In genomic region chr12:34384693-34385092, GRCh38 we compare ENCODE assay signal across 37 cellular contexts.
DNase-seq lines count a peak whose midpoint lies in the region; ATAC-seq, FAIRE-seq and TF ChIP-seq lines count a peak whose summit lies in the region.
"Had no signal": no experiment of that assay in that cellular context is flagged by ENCODE, and none has a peak within 500 bp of the region (broad histone marks: within the 10 kb centered on the region; RNA-seq: fewer than 3 reads in every experiment).

No MANE protein-coding gene starts in this region.

- no peaks in the 10 kb centered on the region for H3K9me1 ChIP-seq in K562 (ENCODE audit: control insufficient read depth, insufficient read depth, low read length)

- in situ Hi-C loops in K562 (cut with MboI): no loop called here

- H3K14ac ChIP-seq in neuronal stem cell (ENCODE audit: low read length): no peak overlapping the region

- no peak overlapping the region for H3K18ac ChIP-seq in neuronal stem cell (ENCODE audit: low read length)

- TF ChIP-seq RAD21 in K562 (CRISPR knock-in tag; conservative IDR thresholded peaks at IDR 0.05 in 1 of 2, IDR thresholded peaks at IDR 0.05 in 1 of 2): no peak

- POLR2A ChIA-PET in K562 (lab: Yijun Ruan, JAX): no interaction called here

- no peaks in the 10 kb centered on the region for H3K79me2 ChIP-seq in K562 (ENCODE audit: control insufficient read depth, insufficient read depth, low read length)
- H3K79me2 ChIP-seq in osteoblast (ENCODE audit: insufficient read depth, low read length): no peaks in the 10 kb centered on the region

- H3K9ac ChIP-seq in K562 (ENCODE audit: insufficient read depth in 1 of 2, low read depth in 2 of 2, low read length in 2 of 2) (no peak overlapping the region), neuronal stem cell (ENCODE audit: low read depth, low read length, poor library complexity) (no peak overlapping the region)
- H3K9ac ChIP-seq: BLaER1; BLaER1 treated with 17β-estradiol and CSF1 and Interleukin-3, amounts not matched to agents 10 nM and 100 nM had no signal

- no peak overlapping the region for H2BK15ac ChIP-seq in neuronal stem cell (ENCODE audit: low read length)

- H3K27ac Mint-ChIP-seq in stimulated activated naive B cell treated with anti-CD40 and anti-IgM and Interleukin-4, amounts not matched to agents 10 μg/mL and 1 μg/mL and 100 μg/mL, for 72 hours: peak overlapping the region; percentile 84
- H3K27ac Mint-ChIP-seq in stimulated activated memory B cell treated with anti-CD40 and anti-IgM and Interleukin-4, amounts not matched to agents 10 μg/mL and 1 μg/mL and 100 μg/mL, for 72 hours: no peak overlapping the region
- H3K27ac Mint-ChIP-seq: B cell; CD14-positive monocyte; CD4-positive, alpha-beta T cell; CD4-positive, CD25-positive, alpha-beta regulatory T cell; CD8-positive, alpha-beta memory T cell; CD8-positive, alpha-beta T cell had no signal

- intact Hi-C loops in K562 (cut with micrococcal nuclease): no loop called here

- no TSS peak for BruUV-seq in K562 (replicated peaks; lab: Mats Ljungman, UMichigan)

- H2AFZ ChIP-seq in K562 (ENCODE audit: low read depth, low read length) (no peak overlapping the region), neuronal stem cell (ENCODE audit: low read length) (no peak overlapping the region), osteoblast (ENCODE audit: low read length) (no peak overlapping the region)

- no peaks in the 10 kb centered on the region for H3K27me3 Mint-ChIP-seq in stimulated activated naive B cell treated with anti-CD40 and anti-IgM and Interleukin-4, amounts not matched to agents 10 μg/mL and 1 μg/mL and 100 μg/mL, for 72 hours
- H3K27me3 Mint-ChIP-seq in stimulated activated memory B cell treated with anti-CD40 and anti-IgM and Interleukin-4, amounts not matched to agents 10 μg/mL and 1 μg/mL and 100 μg/mL, for 72 hours: peaks cover 39% of the 10 kb centered on the region
- H3K27me3 Mint-ChIP-seq: B cell; CD4-positive, alpha-beta memory T cell; CD4-positive, alpha-beta T cell; CD4-positive, CD25-positive, alpha-beta regulatory T cell had no signal

- H3K4me1 Mint-ChIP-seq in stimulated activated naive B cell treated with anti-CD40 and anti-IgM and Interleukin-4, amounts not matched to agents 10 μg/mL and 1 μg/mL and 100 μg/mL, for 72 hours: no peaks in the 10 kb centered on the region
- H3K4me1 Mint-ChIP-seq in stimulated activated memory B cell treated with anti-CD40 and anti-IgM and Interleukin-4, amounts not matched to agents 10 μg/mL and 1 μg/mL and 100 μg/mL, for 72 hours: no peaks in the 10 kb centered on the region
- H3K4me1 Mint-ChIP-seq: B cell; CD14-positive monocyte; CD4-positive, alpha-beta memory T cell; CD4-positive, CD25-positive, alpha-beta regulatory T cell; CD8-positive, alpha-beta memory T cell had no signal

- H2AK5ac ChIP-seq in neuronal stem cell (ENCODE audit: low read depth, low read length): no peak overlapping the region

- TF ChIP-seq EP300 in K562 (IDR thresholded peaks at IDR 0.05; ENCODE audit: low read length): no peak

- H3K36me3 Mint-ChIP-seq in stimulated activated naive B cell treated with anti-CD40 and anti-IgM and Interleukin-4, amounts not matched to agents 10 μg/mL and 1 μg/mL and 100 μg/mL, for 72 hours: peaks cover 4 to 9% of the 10 kb centered on the region in 2 donors
- H3K36me3 Mint-ChIP-seq in stimulated activated memory B cell treated with anti-CD40 and anti-IgM and Interleukin-4, amounts not matched to agents 10 μg/mL and 1 μg/mL and 100 μg/mL, for 72 hours: no peaks in the 10 kb centered on the region
- H3K36me3 Mint-ChIP-seq: CD14-positive monocyte; CD4-positive, alpha-beta memory T cell; CD4-positive, CD25-positive, alpha-beta regulatory T cell; CD8-positive, alpha-beta memory T cell; CD8-positive, alpha-beta T cell had no signal

- no peak overlapping the region for H3K4ac ChIP-seq in neuronal stem cell (ENCODE audit: low read length)

- peak overlapping the region; percentile 24 for H2BK5ac ChIP-seq in neuronal stem cell (ENCODE audit: low read length)

- no peak overlapping the region for H2BK120ac ChIP-seq in neuronal stem cell (ENCODE audit: low read depth, low read length)

- H3K23ac ChIP-seq in neuronal stem cell (ENCODE audit: low read depth, low read length, poor library complexity): no peak overlapping the region

- H4K91ac ChIP-seq in neuronal stem cell (ENCODE audit: low read depth, low read length, poor library complexity): no peak overlapping the region

- H4K20me1 ChIP-seq in K562 (replicated peaks; ENCODE audit: control insufficient read depth, insufficient read depth, low read length) (no peaks in the 10 kb centered on the region), osteoblast (ENCODE audit: insufficient read depth, low read length) (no peaks in the 10 kb centered on the region)
- H4K20me1 ChIP-seq: BLaER1; BLaER1 treated with 17β-estradiol and CSF1 and Interleukin-3, amounts not matched to agents 10 nM and 100 nM had no signal

- DNase-seq in K562 (ENCODE audit: extremely low read depth in 1 of 4, low spot score in 3 of 4) (no peak), neuronal stem cell (ENCODE audit: low spot score) (no peak), osteoblast (ENCODE audit: insufficient read length, low spot score, missing footprints) (peak; percentile 60), GOT3 (lab: John Stamatoyannopoulos, UW) (no peak)
- DNase-seq in stimulated activated naive B cell treated with anti-CD40 and anti-IgM and Interleukin-4, amounts not matched to agents 10 μg/mL and 1 μg/mL and 100 μg/mL, for 72 hours: no peak
- no peak for DNase-seq in activated CD8-positive, alpha-beta memory T cell treated with anti-CD3 and anti-CD28 coated beads, Interleukin-2, amount 50 U/mL, for 48 hours
- DNase-seq: 8988T; ACHN; AML-193; BE2C; C1 segment of cervical spinal cord; Caco-2; Calu3; CD4-positive, alpha-beta T cell; CD4-positive, CD25-positive, alpha-beta regulatory T cell; CD8-positive, alpha-beta memory T cell; CD8-positive, alpha-beta T cell; COR-L47; DMS 273 treated with DMSO at 0.1 percent for 48 hours; DMS153; DMS53; DMS79; DMS79 treated with DMSO at 0.1 percent for 48 hours; DND-41; EL had no signal

- peaks cover 2% of the 10 kb centered on the region for H3K79me1 ChIP-seq in neuronal stem cell (ENCODE audit: low read depth, low read length)

- TF ChIP-seq CTCF in K562 (IDR thresholded peaks at IDR 0.05 in 2 of 3, conservative IDR thresholded peaks at IDR 0.05 in 1 of 3; ENCODE audit: insufficient read depth in 2 of 3, low read depth in 1 of 3, low read length in 3 of 3) (no peak), osteoblast (IDR thresholded peaks at IDR 0.05; ENCODE audit: extremely low read depth, low read depth, low read length) (no peak)

- H3K9me3 Mint-ChIP-seq in stimulated activated naive B cell treated with anti-CD40 and anti-IgM and Interleukin-4, amounts not matched to agents 10 μg/mL and 1 μg/mL and 100 μg/mL, for 72 hours: peaks cover 22 to 40% of the 10 kb centered on the region in 2 donors
- H3K9me3 Mint-ChIP-seq in stimulated activated memory B cell treated with anti-CD40 and anti-IgM and Interleukin-4, amounts not matched to agents 10 μg/mL and 1 μg/mL and 100 μg/mL, for 72 hours: peaks cover 13% of the 10 kb centered on the region
- H3K9me3 Mint-ChIP-seq: CD4-positive, alpha-beta T cell had no signal

- 7% methylated on average over 12 of the region's 13 CpGs for WGBS in K562 (ENCODE audit: insufficient coverage, low coverage, missing lambda C conversion rate)
- WGBS in neuronal stem cell (ENCODE audit: extremely low coverage in 2 of 2, insufficient read length in 2 of 2, insufficient replicate concordance in 1 of 2), 2 donors: no CpG with 5 or more reads among the region's 13 CpGs

- no peak overlapping the region for H2BK12ac ChIP-seq in neuronal stem cell (ENCODE audit: low read length)

- ATAC-seq in K562 (no peak), GM19035 (IDR thresholded peaks at IDR 0.05; ENCODE audit: unreplicated experiment) (no peak)
- no peak for ATAC-seq in stimulated activated naive B cell treated with anti-CD40 and anti-IgM and Interleukin-4, amounts not matched to agents 10 μg/mL and 1 μg/mL and 100 μg/mL, for 72 hours (replicated peaks)
- ATAC-seq in stimulated activated memory B cell treated with anti-CD40 and anti-IgM and Interleukin-4, amounts not matched to agents 10 μg/mL and 1 μg/mL and 100 μg/mL, for 72 hours: no peak
- ATAC-seq: A549; CD8-positive, alpha-beta T cell had no signal

- FAIRE-seq in K562 (lab: Jason Lieb, UNC): no peak
- FAIRE-seq: A204.1, A549, D721Med had no signal

- H3K4me3 Mint-ChIP-seq in stimulated activated naive B cell treated with anti-CD40 and anti-IgM and Interleukin-4, amounts not matched to agents 10 μg/mL and 1 μg/mL and 100 μg/mL, for 72 hours: no peak overlapping the region
- H3K4me3 Mint-ChIP-seq in stimulated activated memory B cell treated with anti-CD40 and anti-IgM and Interleukin-4, amounts not matched to agents 10 μg/mL and 1 μg/mL and 100 μg/mL, for 72 hours: no peak overlapping the region
- H3K4me3 Mint-ChIP-seq: B cell; CD14-positive monocyte; CD4-positive, alpha-beta memory T cell; CD4-positive, alpha-beta T cell; CD4-positive, CD25-positive, alpha-beta regulatory T cell; CD8-positive, alpha-beta memory T cell; CD8-positive, alpha-beta T cell had no signal

- no peaks in the 10 kb centered on the region for H3K36me3 ChIP-seq in K562 (ENCODE audit: control insufficient read depth, insufficient read depth, low read length)
- H3K36me3 ChIP-seq in neuronal stem cell (replicated peaks in 1 of 2; ENCODE audit: control insufficient read depth in 2 of 2, insufficient read depth in 2 of 2, low read length in 2 of 2): no peaks in the 10 kb centered on the region
- no peaks in the 10 kb centered on the region for H3K36me3 ChIP-seq in osteoblast (ENCODE audit: insufficient read depth, low read length)
- H3K36me3 ChIP-seq: BE2C; BLaER1; BLaER1 treated with 17β-estradiol and CSF1 and Interleukin-3, amounts not matched to agents 10 nM and 100 nM had no signal

- no peak overlapping the region for H4K8ac ChIP-seq in neuronal stem cell (ENCODE audit: low read depth, low read length)

- H3K4me1 ChIP-seq in K562 (replicated peaks in 1 of 2; ENCODE audit: control insufficient read depth in 2 of 2, insufficient read depth in 2 of 2, low read length in 2 of 2): peaks cover 0 to under 1% of the 10 kb centered on the region in 2 experiments; a peak in 3 of 5 replicates
- H3K4me1 ChIP-seq in neuronal stem cell (ENCODE audit: control insufficient read depth in 2 of 2, insufficient read depth in 1 of 2, low read depth in 1 of 2, low read length in 2 of 2): no peaks in the 10 kb centered on the region
- H3K4me1 ChIP-seq in osteoblast (ENCODE audit: insufficient read depth, low read length): no peaks in the 10 kb centered on the region
- H3K4me1 ChIP-seq: A549, BE2C, Caco-2 had no signal

- CTCF ChIA-PET in K562 (lab: Yijun Ruan, JAX; ENCODE audit: low intra/inter-chr PET ratio): no interaction called here

- peaks cover 3 to 69% of the 10 kb centered on the region in 2 experiments; a peak in 2 of 5 replicates for H3K27me3 ChIP-seq in K562 (ENCODE audit: control insufficient read depth in 2 of 2, insufficient read depth in 2 of 2, low read length in 2 of 2)
- H3K27me3 ChIP-seq in neuronal stem cell (ENCODE audit: control insufficient read depth in 3 of 3, insufficient read depth in 3 of 3, low read depth in 1 of 3, low read length in 3 of 3): no peaks in the 10 kb centered on the region
- no peaks in the 10 kb centered on the region for H3K27me3 ChIP-seq in osteoblast (ENCODE audit: insufficient read depth, low read length)
- H3K27me3 ChIP-seq: BE2C; BLaER1; BLaER1 treated with 17β-estradiol and CSF1 and Interleukin-3, amounts not matched to agents 10 nM and 100 nM had no signal

- no peak overlapping the region for H3K4me3 ChIP-seq in K562
- peak overlapping the region in 1 of 2 donors; percentile 45 for H3K4me3 ChIP-seq in neuronal stem cell (ENCODE audit: low read length in 2 of 2)
- no peak overlapping the region for H3K4me3 ChIP-seq in osteoblast (ENCODE audit: insufficient read depth, low read length)
- H3K4me3 ChIP-seq: A549; BLaER1; BLaER1 treated with 17β-estradiol and CSF1 and Interleukin-3, amounts not matched to agents 10 nM and 100 nM had no signal

- H3K9me3 ChIP-seq in K562 (replicated peaks; ENCODE audit: control insufficient read depth, insufficient read depth, low read depth, low read length) (no peaks in the 10 kb centered on the region), neuronal stem cell (replicated peaks in 1 of 2; ENCODE audit: control insufficient read depth in 2 of 2, insufficient read depth in 1 of 2, low read depth in 1 of 2, low read length in 2 of 2) (peaks cover 0 to 90% of the 10 kb centered on the region in 2 donors), osteoblast (ENCODE audit: low read depth, low read length) (no peaks in the 10 kb centered on the region)
- H3K9me3 ChIP-seq: A549, BE2C had no signal

- H3K27ac ChIP-seq in K562 (ENCODE audit: extremely low read depth, low read depth, low read length) (no peak overlapping the region), neuronal stem cell (replicated peaks; ENCODE audit: low read length) (no peak overlapping the region), osteoblast (ENCODE audit: low read depth, low read length) (no peak overlapping the region)
- H3K27ac ChIP-seq: 22Rv1; A549; BLaER1; BLaER1 treated with 17β-estradiol and CSF1 and Interleukin-3, amounts not matched to agents 10 nM and 100 nM; C4-2B had no signal

- TF ChIP-seq POLR2A in K562 (conservative IDR thresholded peaks at IDR 0.05): no peak

- no peak overlapping the region for H3K4me2 ChIP-seq in K562 (ENCODE audit: insufficient read depth, low read length)
- no peak overlapping the region for H3K4me2 ChIP-seq in neuronal stem cell (ENCODE audit: insufficient read depth, low read length, poor library complexity, severe bottlenecking)
- H3K4me2 ChIP-seq in osteoblast (ENCODE audit: insufficient read depth, low read length): no peak overlapping the region
- H3K4me2 ChIP-seq: A549, BLaER1 had no signal
